30 cellular contexts compared by ENCODE assay signal in genomic region chr12:13596714-13597113, GRCh38.
"Had no signal": no experiment of that assay in that cellular context is flagged by ENCODE, and none has a peak within 500 bp of the region (broad histone marks: within the 10 kb centered on the region; RNA-seq: fewer than 3 reads in every experiment).

No MANE protein-coding gene starts in this region.

- H3K27ac ChIP-seq: adrenal gland, body of pancreas, esophagus muscularis mucosa, gastroesophageal sphincter had no signal

- H3K27me3 ChIP-seq: adrenal gland, body of pancreas, esophagus muscularis mucosa, gastroesophageal sphincter had no signal

- H3K27ac Mint-ChIP-seq: activated CD4-positive, alpha-beta memory T cell treated with anti-CD3 and anti-CD28 coated beads for 36 hours; activated CD4-positive, alpha-beta T cell treated with anti-CD3 and anti-CD28 coated beads for 36 hours; activated CD4-positive, alpha-beta T cell treated with anti-CD3 and anti-CD28 coated beads, Interleukin-2, amount 10 ng/mL, durations not matched to agents 24 days and 14 days; activated CD8-positive, alpha-beta memory T cell treated with anti-CD3 and anti-CD28 coated beads, Interleukin-2, amount 10 ng/mL, durations not matched to agents 7 days and 5 days; activated CD8-positive, alpha-beta T cell treated with anti-CD3 and anti-CD28 coated beads, Interleukin-2, amount 10 ng/mL, durations not matched to agents 7 days and 5 days; activated naive CD4-positive, alpha-beta T cell treated with anti-CD3 and anti-CD28 coated beads for 36 hours; activated naive CD4-positive, alpha-beta T cell treated with anti-CD3 and anti-CD28 coated beads, Interleukin-2, amount 50 U/mL, for 24 hours; activated naive CD8-positive, alpha-beta T cell treated with anti-CD3 and anti-CD28 coated beads for 36 hours; activated naive CD8-positive, alpha-beta T cell treated with anti-CD3 and anti-CD28 coated beads, Interleukin-2, amount 50 U/mL, for 24 hours; activated T-helper 1 cell treated with anti-CD3 and anti-CD28 coated beads, Interleukin-12 subunit alpha, Interleukin-12 subunit beta, Interleukin-2, Interleukin-4 antibody, amounts not matched to agents 30 ng/mL and 10 ng/mL and 1 ng/mL, durations not matched to agents 14 hours and 24 hours and 36 hours; activated T-helper 2 cell treated with anti-CD3 and anti-CD28 coated beads, Interferon-gamma antibody, Interleukin-2, Interleukin-4, amounts not matched to agents 10 μg/mL and 5 μg/mL and 100 μg/mL, durations not matched to agents 14 hours and 24 hours and 36 hours had no signal

- H3K27me3 Mint-ChIP-seq: activated CD4-positive, alpha-beta memory T cell treated with anti-CD3 and anti-CD28 coated beads for 36 hours; activated CD4-positive, alpha-beta T cell treated with anti-CD3 and anti-CD28 coated beads for 36 hours; activated naive CD4-positive, alpha-beta T cell treated with anti-CD3 and anti-CD28 coated beads, Interleukin-2, amount 50 U/mL, for 24 hours had no signal

- DNase-seq: activated CD4-positive, alpha-beta memory T cell treated with anti-CD3 and anti-CD28 coated beads for 36 hours; activated CD4-positive, alpha-beta T cell treated with anti-CD3 and anti-CD28 coated beads for 36 hours; activated CD4-positive, alpha-beta T cell treated with anti-CD3 and anti-CD28 coated beads, Interleukin-2, amount 10 ng/mL, durations not matched to agents 24 days and 14 days; activated CD4-positive, CD25-positive, alpha-beta regulatory T cell; activated CD4-positive, CD25-positive, alpha-beta regulatory T cell treated with anti-CD3 and anti-CD28 coated beads, Interleukin-2, amount 50 U/mL, for 72 hours; activated CD8-positive, alpha-beta memory T cell treated with anti-CD3 and anti-CD28 coated beads, Interleukin-2, amount 10 ng/mL, durations not matched to agents 7 days and 5 days; activated CD8-positive, alpha-beta memory T cell treated with anti-CD3 and anti-CD28 coated beads, Interleukin-2, amount 50 U/mL, for 4 hours; activated CD8-positive, alpha-beta T cell treated with anti-CD3 and anti-CD28 coated beads, Interleukin-2, amount 10 ng/mL, durations not matched to agents 7 days and 5 days; activated effector memory CD4-positive, alpha-beta T cell treated with anti-CD3 and anti-CD28 coated beads, Interleukin-2, amount 50 U/mL, for 16 hours; activated naive CD4-positive, alpha-beta T cell treated with anti-CD3 and anti-CD28 coated beads for 36 hours; activated naive CD8-positive, alpha-beta T cell treated with anti-CD3 and anti-CD28 coated beads for 36 hours; activated naive CD8-positive, alpha-beta T cell treated with anti-CD3 and anti-CD28 coated beads, Interleukin-2, amount 50 U/mL, for 24 hours; activated T-cell treated with anti-CD3 and anti-CD28 coated beads, Interleukin-2, amount 50 U/mL, for 1 hour; activated T-cell treated with anti-CD3 and anti-CD28 coated beads, Interleukin-2, amount 50 U/mL, for 48 hours; adrenal gland; amygdala; aorta; body of pancreas; caudate nucleus; cortex of kidney; dermis blood vessel endothelial cell; effector CD4-positive, alpha-beta T cell; erythroblast; foreskin melanocyte; T-helper 2 cell had no signal

- H3K9me3 Mint-ChIP-seq: activated CD4-positive, alpha-beta memory T cell treated with anti-CD3 and anti-CD28 coated beads for 36 hours; activated naive CD4-positive, alpha-beta T cell treated with anti-CD3 and anti-CD28 coated beads for 36 hours; activated naive CD4-positive, alpha-beta T cell treated with anti-CD3 and anti-CD28 coated beads, Interleukin-2, amount 50 U/mL, for 24 hours; activated naive CD8-positive, alpha-beta T cell treated with anti-CD3 and anti-CD28 coated beads for 36 hours; activated T-helper 1 cell treated with anti-CD3 and anti-CD28 coated beads, Interleukin-12 subunit alpha, Interleukin-12 subunit beta, Interleukin-2, Interleukin-4 antibody, amounts not matched to agents 30 ng/mL and 10 ng/mL and 1 ng/mL, durations not matched to agents 14 hours and 24 hours and 36 hours; activated T-helper 2 cell treated with anti-CD3 and anti-CD28 coated beads, Interferon-gamma antibody, Interleukin-2, Interleukin-4, amounts not matched to agents 10 μg/mL and 5 μg/mL and 100 μg/mL, durations not matched to agents 14 hours and 24 hours and 36 hours had no signal

- H3K36me3 Mint-ChIP-seq: activated CD4-positive, alpha-beta memory T cell treated with anti-CD3 and anti-CD28 coated beads for 36 hours; activated CD8-positive, alpha-beta memory T cell treated with anti-CD3 and anti-CD28 coated beads, Interleukin-2, amount 10 ng/mL, durations not matched to agents 7 days and 5 days; activated naive CD4-positive, alpha-beta T cell treated with anti-CD3 and anti-CD28 coated beads, Interleukin-2, amount 50 U/mL, for 24 hours; activated naive CD8-positive, alpha-beta T cell treated with anti-CD3 and anti-CD28 coated beads for 36 hours had no signal

- H3K9me3 ChIP-seq: adrenal gland, body of pancreas, esophagus muscularis mucosa, gastroesophageal sphincter had no signal

- H3K4me1 ChIP-seq: adrenal gland, body of pancreas, esophagus muscularis mucosa, gastroesophageal sphincter had no signal

- H3K4me1 Mint-ChIP-seq: activated CD4-positive, alpha-beta T cell treated with anti-CD3 and anti-CD28 coated beads for 36 hours; activated naive CD4-positive, alpha-beta T cell treated with anti-CD3 and anti-CD28 coated beads, Interleukin-2, amount 50 U/mL, for 24 hours; activated naive CD8-positive, alpha-beta T cell treated with anti-CD3 and anti-CD28 coated beads, Interleukin-2, amount 50 U/mL, for 24 hours had no signal

- ATAC-seq: activated CD4-positive, alpha-beta T cell treated with anti-CD3 and anti-CD28 coated beads for 36 hours; activated CD8-positive, alpha-beta memory T cell treated with anti-CD3 and anti-CD28 coated beads, Interleukin-2, amount 10 ng/mL, durations not matched to agents 7 days and 5 days; activated CD8-positive, alpha-beta T cell treated with anti-CD3 and anti-CD28 coated beads, Interleukin-2, amount 10 ng/mL, durations not matched to agents 7 days and 5 days; activated naive CD8-positive, alpha-beta T cell treated with anti-CD3 and anti-CD28 coated beads, Interleukin-2, amount 50 U/mL, for 24 hours; body of pancreas; gastroesophageal sphincter had no signal

- H3K4me3 ChIP-seq: adrenal gland, body of pancreas, esophagus muscularis mucosa, gastroesophageal sphincter had no signal

- H3K4me3 Mint-ChIP-seq: activated CD4-positive, alpha-beta memory T cell treated with anti-CD3 and anti-CD28 coated beads for 36 hours; activated CD4-positive, alpha-beta T cell treated with anti-CD3 and anti-CD28 coated beads for 36 hours; activated CD4-positive, alpha-beta T cell treated with anti-CD3 and anti-CD28 coated beads, Interleukin-2, amount 10 ng/mL, durations not matched to agents 24 days and 14 days; activated CD8-positive, alpha-beta memory T cell treated with anti-CD3 and anti-CD28 coated beads, Interleukin-2, amount 10 ng/mL, durations not matched to agents 7 days and 5 days; activated CD8-positive, alpha-beta T cell treated with anti-CD3 and anti-CD28 coated beads, Interleukin-2, amount 10 ng/mL, durations not matched to agents 7 days and 5 days; activated naive CD4-positive, alpha-beta T cell treated with anti-CD3 and anti-CD28 coated beads for 36 hours; activated naive CD4-positive, alpha-beta T cell treated with anti-CD3 and anti-CD28 coated beads, Interleukin-2, amount 50 U/mL, for 24 hours; activated naive CD8-positive, alpha-beta T cell treated with anti-CD3 and anti-CD28 coated beads for 36 hours; activated naive CD8-positive, alpha-beta T cell treated with anti-CD3 and anti-CD28 coated beads, Interleukin-2, amount 50 U/mL, for 24 hours; activated T-helper 1 cell treated with anti-CD3 and anti-CD28 coated beads, Interleukin-12 subunit alpha, Interleukin-12 subunit beta, Interleukin-2, Interleukin-4 antibody, amounts not matched to agents 30 ng/mL and 10 ng/mL and 1 ng/mL, durations not matched to agents 14 hours and 24 hours and 36 hours had no signal

- H3K36me3 ChIP-seq: adrenal gland, esophagus muscularis mucosa, gastroesophageal sphincter had no signal
